25 cellular contexts compared by ENCODE assay signal in genomic region chr17:59972778-59973177, GRCh38. TPM values are rescaled to one million over a fixed set of nuclear protein-coding genes. Genes with fewer than 3 reads are reported as not detected.
DNase-seq lines count a peak whose midpoint lies in the region; FAIRE-seq and TF ChIP-seq lines count a peak whose summit lies in the region.
"Had no signal": no experiment of that assay in that cellular context is flagged by ENCODE, and none has a peak within 500 bp of the region (broad histone marks: within the 10 kb centered on the region; RNA-seq: fewer than 3 reads in every experiment).

No MANE protein-coding gene starts in this region.

- no peak overlapping the region for H3K4me2 ChIP-seq in endothelial cell of umbilical vein (ENCODE audit: insufficient read depth, low read length)
- H3K4me2 ChIP-seq: KMS-11 had no signal

- no peaks in the 10 kb centered on the region for H3K9me1 ChIP-seq in endothelial cell of umbilical vein (replicated peaks; ENCODE audit: control insufficient read depth, extremely low read depth, insufficient read depth, low read length)

- H3K4me3 ChIP-seq in endothelial cell of umbilical vein (replicated peaks in 1 of 3; ENCODE audit: insufficient read depth in 1 of 3, low read depth in 1 of 3, low read length in 3 of 3) (no peak overlapping the region), WERI-Rb-1 (ENCODE audit: low read depth, low read length) (no peak overlapping the region)
- H3K4me3 ChIP-seq: stomach, tibial nerve had no signal

- no peaks in the 10 kb centered on the region for H3K79me2 ChIP-seq in endothelial cell of umbilical vein (ENCODE audit: control insufficient read depth, insufficient read depth, low read length)
- H3K79me2 ChIP-seq: parathyroid adenoma had no signal

- H3K27me3 ChIP-seq in endothelial cell of umbilical vein (ENCODE audit: control insufficient read depth in 2 of 2, insufficient read depth in 2 of 2, low read length in 2 of 2) (peaks cover 0 to 3% of the 10 kb centered on the region in 2 experiments), WERI-Rb-1 (ENCODE audit: insufficient read depth, low read depth, severe bottlenecking) (no peaks in the 10 kb centered on the region)
- H3K27me3 ChIP-seq: BE2C, tibial nerve had no signal

- FAIRE-seq in endothelial cell of umbilical vein (lab: Jason Lieb, UNC): peak; percentile 37

- CTCF ChIA-PET in endothelial cell of umbilical vein (lab: Charles Lee): interaction anchor here (0.6 to 1.5 kb wide), 2 partner anchors 59 to 370 kb away, joined by 3 to 4 read pairs; no protein-coding TSS in a partner anchor

- peak; percentile 31 for DNase-seq in NCI-H1694 (lab: John Stamatoyannopoulos, UW)
- no peak for DNase-seq in NCI-H1694 treated with DMSO at 0.1 percent for 48 hours (lab: John Stamatoyannopoulos, UW)
- DNase-seq in NCI-H446 (lab: John Stamatoyannopoulos, UW): peak; percentile 8 to 62
- DNase-seq in endothelial cell of umbilical vein (ENCODE audit: low read depth, low spot score): no peak
- DNase-seq in myocyte (ENCODE audit: low read depth): peak; percentile 69
- no peak for DNase-seq in WERI-Rb-1
- no peak for DNase-seq in activated CD4-positive, alpha-beta T cell treated with anti-CD3 and anti-CD28 coated beads for 4 hours
- no peak for DNase-seq in head of caudate nucleus
- DNase-seq: 8988T; activated naive CD4-positive, alpha-beta T cell treated with Interleukin-2 at 50 U/mL for 16 hours; activated T-cell treated with anti-CD3 and anti-CD28 coated beads, Interleukin-2, amount 50 U/mL, for 48 hours; amygdala; BE2C; caudate nucleus; DMS79 treated with DMSO at 0.1 percent for 48 hours; glutamatergic neuron; left colon; NCI-H1092; NCI-H2029 treated with DMSO at 0.1 percent for 48 hours; NCI-H524 treated with DMSO at 0.1 percent for 48 hours; stomach had no signal

- H3K36me3 ChIP-seq in endothelial cell of umbilical vein (ENCODE audit: control insufficient read depth in 2 of 2, extremely low read depth in 1 of 2, insufficient read depth in 2 of 2, low read length in 2 of 2): no peaks in the 10 kb centered on the region
- H3K36me3 ChIP-seq in WERI-Rb-1: no peaks in the 10 kb centered on the region
- H3K36me3 ChIP-seq: BE2C, stomach, tibial nerve had no signal

- intact Hi-C loops in endothelial cell of umbilical vein (cut with micrococcal nuclease): no loop called here
- intact Hi-C loops in head of caudate nucleus (cut with DNase I): no loop called here

- H3K9ac ChIP-seq in endothelial cell of umbilical vein (replicated peaks; ENCODE audit: extremely low read depth, insufficient read depth, low read length): no peak overlapping the region
- H3K9ac ChIP-seq: KMS-11, parathyroid adenoma had no signal

- no TSS peak for BruUV-seq in endothelial cell of umbilical vein (replicated peaks; lab: Mats Ljungman, UMichigan)

- H3K27ac ChIP-seq in endothelial cell of umbilical vein (ENCODE audit: insufficient read depth, low read depth, low read length) (no peak overlapping the region), WERI-Rb-1 (no peak overlapping the region)
- H3K27ac ChIP-seq: KMS-11, parathyroid adenoma, RWPE1, stomach, tibial nerve had no signal

- TF ChIP-seq POLR2A in endothelial cell of umbilical vein (IDR thresholded peaks at IDR 0.05; ENCODE audit: low read depth, low read length): no peak

- TF ChIP-seq CTCF in endothelial cell of umbilical vein (IDR thresholded peaks at IDR 0.05; ENCODE audit: extremely low read depth in 1 of 2, insufficient read depth in 1 of 2, low read depth in 1 of 2, low read length in 2 of 2) (no peak), WERI-Rb-1 (IDR thresholded peaks at IDR 0.05; ENCODE audit: low read depth, low read length) (no peak)

- no peak overlapping the region for H2AFZ ChIP-seq in endothelial cell of umbilical vein (ENCODE audit: low read depth, low read length)
- H2AFZ ChIP-seq: parathyroid adenoma had no signal

- H4K20me1 ChIP-seq in endothelial cell of umbilical vein (replicated peaks; ENCODE audit: control insufficient read depth, extremely low read depth, insufficient read depth, low read length): no peaks in the 10 kb centered on the region

- H3K4me1 ChIP-seq in endothelial cell of umbilical vein (ENCODE audit: control insufficient read depth, extremely low read depth, insufficient read depth, low read length): no peaks in the 10 kb centered on the region
- H3K4me1 ChIP-seq: BE2C, parathyroid adenoma, stomach, tibial nerve had no signal

- POLR2A ChIA-PET in endothelial cell of umbilical vein (lab: Charles Lee): no interaction called here

- no peaks in the 10 kb centered on the region for H3K9me3 ChIP-seq in endothelial cell of umbilical vein (replicated peaks; ENCODE audit: control insufficient read depth, insufficient read depth, low read length)
- H3K9me3 ChIP-seq in WERI-Rb-1 (ENCODE audit: severe bottlenecking): peaks cover 3% of the 10 kb centered on the region
- H3K9me3 ChIP-seq: BE2C, stomach, tibial nerve had no signal

- dilution Hi-C loops in endothelial cell of umbilical vein (cut with MboI; ENCODE audit: extremely low pct_ligation_motif_present, low sequenced_read_pairs): no loop called here

TF ChIP-seq in endothelial cell of umbilical vein, 7 proteins besides CTCF, POLR2A, EP300 and RAD21:
- TF ChIP-seq JUN (IDR thresholded peaks at IDR 0.05; ENCODE audit: borderline replicate concordance, insufficient read depth, insufficient read length, low read depth): no peak
- TF ChIP-seq, protein P1, sequence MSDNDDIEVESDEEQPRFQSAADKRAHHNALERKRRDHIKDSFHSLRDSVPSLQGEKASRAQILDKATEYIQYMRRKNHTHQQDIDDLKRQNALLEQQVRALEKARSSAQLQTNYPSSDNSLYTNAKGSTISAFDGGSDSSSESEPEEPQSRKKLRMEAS (IDR thresholded peaks at IDR 0.05; ENCODE audit: insufficient read depth, insufficient read length): no peak
- no peak for TF ChIP-seq MYC (IDR thresholded peaks at IDR 0.05; ENCODE audit: low read depth, low read length)
- TF ChIP-seq EZH2 (IDR thresholded peaks at IDR 0.05; ENCODE audit: borderline replicate concordance, low read depth, low read length, severe bottlenecking): no peak
- TF ChIP-seq GATA2 (IDR thresholded peaks at IDR 0.05; ENCODE audit: insufficient read depth, insufficient read length, low read depth, low read length): no peak
- no peak for TF ChIP-seq FOS (IDR thresholded peaks at IDR 0.05; ENCODE audit: borderline replicate concordance, insufficient read depth, low read length)
- no peak for TF ChIP-seq POLR2AphosphoS5 (IDR thresholded peaks at IDR 0.05; ENCODE audit: insufficient read depth, low read depth, low read length)
TF ChIP-seq in endothelial cell of umbilical vein: peak in this region for 0.

RNA-seq across cellular contexts. Expression of gene RNFT1, which starts 8.2 kb away (rescaled TPM):
- total RNA-seq in endothelial cell of umbilical vein (16.2 and 16.6 TPM in 2 replicates), myocyte (12.4 and 12.5 TPM in 2 replicates)
- polyA plus RNA-seq in endothelial cell of umbilical vein: 7.0 and 10.7 TPM in 2 replicates
- 7.2 and 9.5 TPM in 2 replicates for polyA plus RNA-seq in endothelial cell of umbilical vein (2011; cell fraction: cytosol; rRNA removed)
- 31.4 and 37.0 TPM in 2 replicates for polyA plus RNA-seq in endothelial cell of umbilical vein (2011; cell fraction: nucleus; rRNA removed)
- 15.9 and 17.5 TPM in 2 replicates for polyA plus RNA-seq in endothelial cell of umbilical vein (2012)
- 8.8 and 11.7 TPM in 2 replicates for polyA minus RNA-seq in endothelial cell of umbilical vein
- 8.9 TPM for polyA minus RNA-seq in endothelial cell of umbilical vein (2011; cell fraction: cytosol; rRNA and poly(A)+ RNA removed)
- polyA minus RNA-seq in endothelial cell of umbilical vein (2011; cell fraction: nucleus; rRNA and poly(A)+ RNA removed): 9.9 and 10.4 TPM in 2 replicates
- 10.7 TPM for polyA plus RNA-seq in myocyte (2012)

Comparison
In these comparisons a context has a peak if more than half of its experiments do, and no peak if none do; other contexts are left out.
1. DNase-seq: peak in NCI-H1694 (single experiment), NCI-H446 (2 of 2) and myocyte (single experiment); none in NCI-H1694 treated with DMSO at 0.1 percent for 48 hours (single experiment), endothelial cell of umbilical vein (single experiment), WERI-Rb-1 (single experiment), activated CD4-positive, alpha-beta T cell treated with anti-CD3 and anti-CD28 coated beads for 4 hours (0 of 2) and head of caudate nucleus (0 of 42).